Comparison of ENCODE assay signal across 21 cellular contexts in the genomic region with DNA sequence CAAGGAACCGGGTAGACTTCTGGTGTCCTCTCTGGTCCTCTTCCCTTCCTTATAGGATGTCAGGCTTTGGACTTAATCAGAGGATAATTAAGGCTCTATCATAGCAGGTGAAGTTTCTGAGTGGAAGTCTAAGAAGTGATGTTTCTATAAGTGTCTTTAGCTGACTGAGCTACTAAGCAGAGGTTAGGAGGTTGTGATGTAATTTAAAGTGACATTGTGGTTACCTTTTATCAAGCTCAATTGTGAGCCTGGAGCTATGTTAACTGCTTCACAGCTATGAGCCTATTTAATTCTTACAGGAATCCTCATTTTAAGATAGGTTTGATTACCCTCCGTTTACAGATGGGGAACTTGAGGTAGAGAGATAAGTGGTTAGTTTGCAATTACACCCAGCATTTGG.
"Had no signal": no experiment of that assay in that cellular context is flagged by ENCODE, and none has a peak within 500 bp of the region (broad histone marks: within the 10 kb centered on the region; RNA-seq: fewer than 3 reads in every experiment).

No MANE protein-coding gene starts in this region.

- H3K4me3 ChIP-seq: coronary artery, hepatocyte, lower lobe of right lung, neural progenitor cell, prostate gland, spleen, uterus had no signal

- H3K9ac ChIP-seq: neural progenitor cell had no signal

- H3K9me3 ChIP-seq: esophagus muscularis mucosa, lower lobe of right lung, prostate gland, spleen, tibial nerve, uterus had no signal

- H3K27ac ChIP-seq: coronary artery, lower lobe of right lung, neural progenitor cell, prostate gland, uterus had no signal

- H3K4me1 ChIP-seq: uterus had no signal

- H3K27me3 ChIP-seq: esophagus muscularis mucosa, hepatocyte, neural progenitor cell, tibial nerve, uterus had no signal

- H3K36me3 ChIP-seq: esophagus muscularis mucosa, lower lobe of right lung, neural progenitor cell, prostate gland, spleen, tibial nerve, uterus had no signal

- DNase-seq: activated CD4-positive, alpha-beta memory T cell treated with anti-CD3 and anti-CD28 coated beads for 36 hours; activated CD4-positive, alpha-beta T cell treated with anti-CD3 and anti-CD28 coated beads for 4 hours; activated CD4-positive, CD25-positive, alpha-beta regulatory T cell; activated naive CD4-positive, alpha-beta T cell treated with Interleukin-2 at 50 U/mL for 16 hours; activated naive CD8-positive, alpha-beta T cell treated with anti-CD3 and anti-CD28 coated beads for 36 hours; activated T-cell treated with anti-CD3 and anti-CD28 coated beads, Interleukin-2, amount 50 U/mL, for 48 hours; cerebellar nuclear complex; glutamatergic neuron; immature natural killer cell; lower lobe of right lung; naive thymus-derived CD8-positive, alpha-beta T cell; spleen; stimulated activated CD4-positive, alpha-beta T cell treated with anti-CD3 and anti-CD28 coated beads, Interleukin-4, amount 100 ng/mL, for 24 hours; T1000; uterus had no signal

- H3K4me2 ChIP-seq: neural progenitor cell had no signal

- H2AFZ ChIP-seq: hepatocyte, neural progenitor cell had no signal
